12 cellular contexts compared by ENCODE assay signal in genomic region chr16:71648921-71649320, GRCh38. TPM values are rescaled to one million over a fixed set of nuclear protein-coding genes. Genes with fewer than 3 reads are reported as not detected.
DNase-seq lines count a peak whose midpoint lies in the region; ATAC-seq and TF ChIP-seq lines count a peak whose summit lies in the region.
"Had no signal": no experiment of that assay in that cellular context is flagged by ENCODE, and none has a peak within 500 bp of the region (broad histone marks: within the 10 kb centered on the region; RNA-seq: fewer than 3 reads in every experiment).

No MANE protein-coding gene starts in this region.

- no TSS peak for BruUV-seq in A673 (replicated peaks; lab: Mats Ljungman, UMichigan)

- CTCF ChIA-PET in A673 (lab: Charles Lee): no interaction called here

- no peaks in the 10 kb centered on the region for H4K20me1 ChIP-seq in hepatocyte (ENCODE audit: insufficient read depth, poor library complexity, severe bottlenecking)

- H3K4me3 ChIP-seq in A673 (ENCODE audit: low read depth, low read length, poor library complexity, severe bottlenecking) (no peak overlapping the region), hepatocyte (no peak overlapping the region)
- H3K4me3 ChIP-seq: coronary artery, spleen had no signal

- H3K27me3 ChIP-seq in A673 (replicated peaks; ENCODE audit: insufficient read depth, low read depth, low read length, poor library complexity): no peaks in the 10 kb centered on the region
- no peaks in the 10 kb centered on the region for H3K27me3 ChIP-seq in hepatocyte
- H3K27me3 ChIP-seq: spleen had no signal

- H3K9me3 ChIP-seq in A673 (ENCODE audit: low read depth, low read length, poor library complexity, severe bottlenecking) (no peaks in the 10 kb centered on the region), hepatocyte (ENCODE audit: low read depth) (no peaks in the 10 kb centered on the region)
- H3K9me3 ChIP-seq: spleen had no signal

- no peak overlapping the region for H3K27ac Mint-ChIP-seq in stimulated activated naive B cell treated with anti-CD40 and anti-IgM and Interleukin-4, amounts not matched to agents 10 μg/mL and 1 μg/mL and 100 μg/mL, for 72 hours
- H3K27ac Mint-ChIP-seq: CD8-positive, alpha-beta memory T cell had no signal

- 96% methylated on average over 6 of the region's 6 CpGs for WGBS in hepatocyte (ENCODE audit: low lambda C conversion rate, missing lambda C conversion rate)

- H3K4me3 Mint-ChIP-seq in stimulated activated naive B cell treated with anti-CD40 and anti-IgM and Interleukin-4, amounts not matched to agents 10 μg/mL and 1 μg/mL and 100 μg/mL, for 72 hours: no peak overlapping the region

- intact Hi-C loops in A673 (cut with micrococcal nuclease; ENCODE audit: unreplicated experiment): loop anchor here (5.0 kb wide), 1 partner anchor 82 kb away; no protein-coding TSS in a partner anchor

- peak; percentile 45; the same call in 1 of the 2 replicates for TF ChIP-seq CTCF in A673 (conservative IDR thresholded peaks at IDR 0.05; ENCODE audit: low read depth, low read length)
- peak; percentile 37 for TF ChIP-seq CTCF in GM13977 (IDR thresholded peaks at IDR 0.05; ENCODE audit: extremely low read depth, insufficient read depth, missing control alignments)
- peak; percentile 23 for TF ChIP-seq CTCF in hepatocyte (IDR thresholded peaks at IDR 0.05; ENCODE audit: poor library complexity)

- in situ Hi-C loops in GM13977 (cut with MboI; ENCODE audit: low pct_unique_long_range_greater_than_20kb, low sequenced_read_pairs, unreplicated experiment): no loop called here

- H3K27ac ChIP-seq in A673 (ENCODE audit: low read depth, low read length, poor library complexity, severe bottlenecking): no peak overlapping the region
- H3K27ac ChIP-seq in hepatocyte: no peak overlapping the region
- H3K27ac ChIP-seq: coronary artery, spleen had no signal

- no peaks in the 10 kb centered on the region for H3K9me3 Mint-ChIP-seq in stimulated activated naive B cell treated with anti-CD40 and anti-IgM and Interleukin-4, amounts not matched to agents 10 μg/mL and 1 μg/mL and 100 μg/mL, for 72 hours
- H3K9me3 Mint-ChIP-seq: CD8-positive, alpha-beta memory T cell had no signal

- no peaks in the 10 kb centered on the region for H3K79me2 ChIP-seq in hepatocyte

- POLR2A ChIA-PET in A673 (lab: Charles Lee; ENCODE audit: low non-redundant PET): no interaction called here

- no peaks in the 10 kb centered on the region for H3K27me3 Mint-ChIP-seq in stimulated activated naive B cell treated with anti-CD40 and anti-IgM and Interleukin-4, amounts not matched to agents 10 μg/mL and 1 μg/mL and 100 μg/mL, for 72 hours
- H3K27me3 Mint-ChIP-seq: CD8-positive, alpha-beta memory T cell had no signal

- DNase-seq in A673 (ENCODE audit: low spot score) (peak; percentile 11), GM13977 (ENCODE audit: low spot score) (no peak), hepatocyte (ENCODE audit: low spot score) (no peak)
- DNase-seq in stimulated activated naive B cell treated with anti-CD40 and anti-IgM and Interleukin-4, amounts not matched to agents 10 μg/mL and 1 μg/mL and 100 μg/mL, for 72 hours: no peak
- no peak for DNase-seq in stimulated activated naive CD8-positive, alpha-beta T cell treated with anti-CD3 and anti-CD28 coated beads, Interleukin-15, Interleukin-2, amounts not matched to agents 100 U/mL and 50 U/mL, for 24 hours
- DNase-seq: CD8-positive, alpha-beta memory T cell; NCI-H1048; spleen had no signal

- H3K9me2 ChIP-seq in hepatocyte (replicated peaks; ENCODE audit: insufficient read depth): no peaks in the 10 kb centered on the region

- no peak overlapping the region for H3K4me2 ChIP-seq in hepatocyte

- no peaks in the 10 kb centered on the region for H3K4me1 ChIP-seq in A673 (ENCODE audit: insufficient read depth, low read length, poor library complexity, severe bottlenecking)
- H3K4me1 ChIP-seq in hepatocyte (ENCODE audit: insufficient read depth): no peaks in the 10 kb centered on the region
- H3K4me1 ChIP-seq: spleen had no signal

- peaks cover 24 to 40% of the 10 kb centered on the region in 2 donors for H3K36me3 Mint-ChIP-seq in stimulated activated naive B cell treated with anti-CD40 and anti-IgM and Interleukin-4, amounts not matched to agents 10 μg/mL and 1 μg/mL and 100 μg/mL, for 72 hours

- peak; percentile 71; the same call in 2 of the 3 replicates for ATAC-seq in SK-N-SH treated with all-trans-retinoic acid at 6 μM for 48 hours
- no peak for ATAC-seq in stimulated activated naive B cell treated with anti-CD40 and anti-IgM and Interleukin-4, amounts not matched to agents 10 μg/mL and 1 μg/mL and 100 μg/mL, for 72 hours (replicated peaks)
- no peak for ATAC-seq in GM19328 (IDR thresholded peaks at IDR 0.05; ENCODE audit: unreplicated experiment)
- no peak for ATAC-seq in stimulated activated naive CD8-positive, alpha-beta T cell treated with anti-CD3 and anti-CD28 coated beads, Interleukin-15, Interleukin-2, amounts not matched to agents 100 U/mL and 50 U/mL, for 24 hours
- ATAC-seq in HG02840 (IDR thresholded peaks at IDR 0.05; ENCODE audit: low FRiP score, unreplicated experiment): no peak

- peaks cover 0 to 2% of the 10 kb centered on the region in 2 donors for H3K4me1 Mint-ChIP-seq in stimulated activated naive B cell treated with anti-CD40 and anti-IgM and Interleukin-4, amounts not matched to agents 10 μg/mL and 1 μg/mL and 100 μg/mL, for 72 hours
- H3K4me1 Mint-ChIP-seq: CD8-positive, alpha-beta memory T cell had no signal

- peaks cover 36% of the 10 kb centered on the region for H3K36me3 ChIP-seq in A673 (ENCODE audit: insufficient read depth, low read length, poor library complexity, severe bottlenecking)
- no peaks in the 10 kb centered on the region for H3K36me3 ChIP-seq in hepatocyte (replicated peaks; ENCODE audit: insufficient read depth, low read depth)

- H2AFZ ChIP-seq in hepatocyte: no peak overlapping the region

TF ChIP-seq in SK-N-SH treated with all-trans-retinoic acid at 6 μM for 48 hours, 23 proteins besides CTCF, POLR2A, EP300 and RAD21:
- TF ChIP-seq ZC3H10 (CRISPR knock-in tag; IDR thresholded peaks at IDR 0.05) (no peak), ZFP3 (CRISPR knock-in tag; IDR thresholded peaks at IDR 0.05) (no peak), PPARA (CRISPR knock-in tag; IDR thresholded peaks at IDR 0.05; ENCODE audit: borderline replicate concordance) (no peak), BACH2 (CRISPR knock-in tag; IDR thresholded peaks at IDR 0.05; ENCODE audit: borderline replicate concordance) (no peak), RARB (CRISPR knock-in tag; IDR thresholded peaks at IDR 0.05) (no peak), POU6F1 (CRISPR knock-in tag; IDR thresholded peaks at IDR 0.05; ENCODE audit: borderline replicate concordance, low read depth) (no peak), TSHZ2 (CRISPR knock-in tag; IDR thresholded peaks at IDR 0.05) (no peak)

RNA-seq across cellular contexts. Expression of gene MARVELD3, which starts 22.9 kb away (rescaled TPM):
- total RNA-seq in A673 (2021) (1.4 and 1.5 TPM in 2 replicates), hepatocyte (35.5 and 37.7 TPM in 2 replicates)
- 42.5 and 52.7 TPM in 2 replicates for polyA plus RNA-seq in hepatocyte
- total RNA-seq: CD8-positive, alpha-beta memory T cell had no signal
- polyA plus RNA-seq: CD8-positive, alpha-beta memory T cell had no signal

Comparison
In these comparisons a context has a peak if more than half of its experiments do, and no peak if none do; other contexts are left out.
1. RNA of gene MARVELD3, which starts 22.9 kb away (total RNA-seq): 35.5 to 37.7 TPM in hepatocyte; 1.4 to 1.5 TPM in A673; every median in the first group is over 10 times any median in the second.
2. Peak in every context shown above with its lines, with median percentiles within 50 percentile points of each other: CTCF ChIP-seq.